Comparison of ENCODE assay signal across 23 cellular contexts in genomic region chr16:54000361-54000760, GRCh38.
DNase-seq lines count a peak whose midpoint lies in the region; ATAC-seq and TF ChIP-seq lines count a peak whose summit lies in the region.
"Had no signal": no experiment of that assay in that cellular context is flagged by ENCODE, and none has a peak within 500 bp of the region (broad histone marks: within the 10 kb centered on the region; RNA-seq: fewer than 3 reads in every experiment).

No MANE protein-coding gene starts in this region.

- no peak for ATAC-seq in DND-41 (ENCODE audit: insufficient read depth, low read depth)
- ATAC-seq in HG03442 (IDR thresholded peaks at IDR 0.05; ENCODE audit: unreplicated experiment): no peak
- ATAC-seq: K562 had no signal

- no peaks in the 10 kb centered on the region for H3K27me3 ChIP-seq in DND-41 (ENCODE audit: insufficient read depth, low read length, poor library complexity)
- H3K27me3 ChIP-seq: MG63, SJSA1 had no signal

- no peak overlapping the region for H3K9ac ChIP-seq in DND-41 (ENCODE audit: low read depth, low read length)
- H3K9ac ChIP-seq: GM23248 had no signal

- H3K4me2 ChIP-seq in DND-41 (ENCODE audit: insufficient read depth, low read length): no peak overlapping the region

- H3K4me3 ChIP-seq in DND-41 (ENCODE audit: low read depth in 1 of 2, low read length in 2 of 2): no peak overlapping the region
- no peak overlapping the region for H3K4me3 ChIP-seq in choroid plexus epithelial cell (ENCODE audit: low read depth, low read length)
- no peak overlapping the region for H3K4me3 ChIP-seq in fibroblast of villous mesenchyme (ENCODE audit: low read depth, low read length)
- H3K4me3 ChIP-seq: GM23248, K562, MG63, SJSA1 had no signal

- H3K4me1 ChIP-seq in DND-41 (ENCODE audit: insufficient read depth, low read length): peaks cover 22% of the 10 kb centered on the region
- H3K4me1 ChIP-seq: SJSA1 had no signal

- peak overlapping the region; percentile 48; the same call in 1 of the 2 replicates for H3K27ac ChIP-seq in DND-41 (ENCODE audit: low read length)
- H3K27ac ChIP-seq: GM23248, SJSA1 had no signal

- no peak for TF ChIP-seq CTCF in DND-41 (IDR thresholded peaks at IDR 0.05; ENCODE audit: borderline replicate concordance, extremely low read depth, low read length, poor library complexity, severe bottlenecking)
- TF ChIP-seq CTCF in choroid plexus epithelial cell (conservative IDR thresholded peaks at IDR 0.05; ENCODE audit: low read depth, low read length): no peak
- no peak for TF ChIP-seq CTCF in fibroblast of villous mesenchyme (IDR thresholded peaks at IDR 0.05; ENCODE audit: insufficient read depth, low read depth, low read length)

- no peaks in the 10 kb centered on the region for H3K79me2 ChIP-seq in DND-41 (ENCODE audit: insufficient read depth, low read length)

- H3K9me3 ChIP-seq in DND-41 (ENCODE audit: insufficient read depth, low read length, severe bottlenecking): no peaks in the 10 kb centered on the region
- H3K9me3 ChIP-seq: MG63, SJSA1 had no signal

- H4K20me1 ChIP-seq in DND-41 (ENCODE audit: insufficient read depth, low read length): no peaks in the 10 kb centered on the region

- 0 out of 2 replicates have a peak, but pooled peaks cover 4% of the 10 kb centered on the region for H3K36me3 ChIP-seq in DND-41 (ENCODE audit: insufficient read depth, low read length)
- H3K36me3 ChIP-seq: SJSA1 had no signal

- H2AFZ ChIP-seq in DND-41 (ENCODE audit: low read depth, low read length): no peak overlapping the region
- H2AFZ ChIP-seq: GM23248 had no signal

- DNase-seq in DND-41: no peak
- peak; percentile 38 for DNase-seq in choroid plexus epithelial cell (ENCODE audit: low read depth)
- DNase-seq in fibroblast of villous mesenchyme (ENCODE audit: low read depth): peak; percentile 6
- peak; percentile 23 for DNase-seq in smooth muscle cell of the brain vasculature (ENCODE audit: low read depth, low spot score)
- DNase-seq in SK-N-DZ (ENCODE audit: low spot score): no peak
- DNase-seq in NCI-H1048 (lab: John Stamatoyannopoulos, UW): no peak
- no peak for DNase-seq in SW 1271 (lab: John Stamatoyannopoulos, UW)
- DNase-seq: ACHN, Calu3, H7, Kasumi-1, NCI-H1417, NCI-H1694, NCI-H2029 treated with DMSO at 0.1 percent for 48 hours, NCI-H2227 treated with DMSO at 0.1 percent for 48 hours, NCI-H526 treated with DMSO at 0.1 percent for 48 hours, Right ventricle myocardium superior, RPMI8226 had no signal

Comparison
In these comparisons a context has a peak if more than half of its experiments do, and no peak if none do; other contexts are left out.
1. DNase-seq: peak in choroid plexus epithelial cell (single experiment), fibroblast of villous mesenchyme (single experiment) and smooth muscle cell of the brain vasculature (single experiment); none in DND-41 (single experiment), SK-N-DZ (single experiment), NCI-H1048 (single experiment) and SW 1271 (0 of 2).